Comparison of ENCODE assay signal across 8 cellular contexts in genomic region chr6:108074057-108074358, GRCh38. TPM values are rescaled to one million over a fixed set of nuclear protein-coding genes. Genes with fewer than 3 reads are reported as not detected.
DNase-seq lines count a peak whose midpoint lies in the region; ATAC-seq, FAIRE-seq and TF ChIP-seq lines count a peak whose summit lies in the region.

No MANE protein-coding gene starts in this region.

- no peaks in the 10 kb centered on the region for H3K9me3 ChIP-seq in testis

- no peak overlapping the region for H3K27ac Mint-ChIP-seq in activated naive CD4-positive, alpha-beta T cell treated with anti-CD3 and anti-CD28 coated beads for 36 hours

- ATAC-seq in HG03457 (IDR thresholded peaks at IDR 0.05; ENCODE audit: unreplicated experiment) (peak; percentile 15), left colon (peak; percentile 69)

- H3K4me3 ChIP-seq in astrocyte of the cerebellum (ENCODE audit: low read depth, low read length) (peak overlapping the region; percentile 73), testis (peak overlapping the region; percentile 86 to 90)

- CTCF ChIA-PET in activated naive CD4-positive, alpha-beta T cell treated with anti-CD3 and anti-CD28 coated beads for 36 hours (lab: Charles Lee): interaction anchor here (1.0 kb wide), 1 partner anchor 91 kb away, joined by 3 read pairs; no protein-coding TSS in a partner anchor

- H3K27me3 Mint-ChIP-seq in activated naive CD4-positive, alpha-beta T cell treated with anti-CD3 and anti-CD28 coated beads for 36 hours (ENCODE audit: low read depth): no peaks in the 10 kb centered on the region

- H3K27me3 ChIP-seq in testis: no peaks in the 10 kb centered on the region

- no peak for TF ChIP-seq POLR2A in testis (IDR thresholded peaks at IDR 0.05)

- peak overlapping the region; percentile 42 to 89 for H3K27ac ChIP-seq in testis

- no peak for TF ChIP-seq CTCF in astrocyte of the cerebellum (IDR thresholded peaks at IDR 0.05; ENCODE audit: low read depth, low read length, missing control alignments)
- no peak for TF ChIP-seq CTCF in testis (IDR thresholded peaks at IDR 0.05)

- H3K4me3 Mint-ChIP-seq in activated naive CD4-positive, alpha-beta T cell treated with anti-CD3 and anti-CD28 coated beads for 36 hours: peak overlapping the region; percentile 80

- H3K36me3 ChIP-seq in testis (ENCODE audit: low read depth, missing control alignments): no peaks in the 10 kb centered on the region

- H3K4me1 ChIP-seq in testis: peaks cover 4% of the 10 kb centered on the region

- intact Hi-C loops in activated naive CD4-positive, alpha-beta T cell treated with anti-CD3 and anti-CD28 coated beads for 36 hours (cut with micrococcal nuclease): loop anchor here (1.0 to 10.0 kb wide), 8 partner anchors 116 to 1308 kb away; partner anchors contain the start of genes AFG1L, CD164, PDSS2 and SEC63
- intact Hi-C loops in left colon (cut with DNase I, micrococcal nuclease): no loop called here
- intact Hi-C loops in testis (cut with DNase I; ENCODE audit: low total_unique reads): no loop called here

- no peaks in the 10 kb centered on the region for H3K36me3 Mint-ChIP-seq in activated naive CD4-positive, alpha-beta T cell treated with anti-CD3 and anti-CD28 coated beads for 36 hours (ENCODE audit: low read depth)

- 0 to 1% methylated on average over 6 to 12 of the region's 12 CpGs for WGBS in testis, 2 donors

- no peak for DNase-seq in activated naive CD4-positive, alpha-beta T cell treated with anti-CD3 and anti-CD28 coated beads for 36 hours
- no peak for DNase-seq in activated naive CD4-positive, alpha-beta T cell treated with Interleukin-2 at 50 U/mL for 16 hours
- DNase-seq in astrocyte of the cerebellum (ENCODE audit: low read depth) (no peak), left colon (no peak), testis (peak; percentile 27), RCC 7860 (ENCODE audit: low spot score) (no peak)
- DNase-seq in central memory CD4-positive, alpha-beta T cell: no peak

- no peak for FAIRE-seq in RCC 7860 (lab: Jason Lieb, UNC)

- H3K9me3 Mint-ChIP-seq in activated naive CD4-positive, alpha-beta T cell treated with anti-CD3 and anti-CD28 coated beads for 36 hours: no peaks in the 10 kb centered on the region

- H3K4me1 Mint-ChIP-seq in activated naive CD4-positive, alpha-beta T cell treated with anti-CD3 and anti-CD28 coated beads for 36 hours (ENCODE audit: low read depth): peaks cover 30% of the 10 kb centered on the region

- in situ Hi-C loops in astrocyte of the cerebellum (cut with HindIII; ENCODE audit: low sequenced_read_pairs): no loop called here

RNA-seq across cellular contexts. Expression of gene OSTM1, which starts 0.5 kb away (rescaled TPM):
- 1 to 10 TPM; 7.1 to 7.5 TPM for total RNA-seq in activated naive CD4-positive, alpha-beta T cell treated with anti-CD3 and anti-CD28 coated beads for 36 hours
- 10 to 100 TPM; 25.0 to 32.0 TPM for total RNA-seq in left colon
- total RNA-seq in testis: 10 to 100 TPM; 47.6 to 63.8 TPM
- polyA plus RNA-seq in testis (ENCODE audit: insufficient read depth, low read depth, low replicate concordance): 38.3 TPM
